17 cellular contexts compared by ENCODE assay signal in the genomic region with DNA sequence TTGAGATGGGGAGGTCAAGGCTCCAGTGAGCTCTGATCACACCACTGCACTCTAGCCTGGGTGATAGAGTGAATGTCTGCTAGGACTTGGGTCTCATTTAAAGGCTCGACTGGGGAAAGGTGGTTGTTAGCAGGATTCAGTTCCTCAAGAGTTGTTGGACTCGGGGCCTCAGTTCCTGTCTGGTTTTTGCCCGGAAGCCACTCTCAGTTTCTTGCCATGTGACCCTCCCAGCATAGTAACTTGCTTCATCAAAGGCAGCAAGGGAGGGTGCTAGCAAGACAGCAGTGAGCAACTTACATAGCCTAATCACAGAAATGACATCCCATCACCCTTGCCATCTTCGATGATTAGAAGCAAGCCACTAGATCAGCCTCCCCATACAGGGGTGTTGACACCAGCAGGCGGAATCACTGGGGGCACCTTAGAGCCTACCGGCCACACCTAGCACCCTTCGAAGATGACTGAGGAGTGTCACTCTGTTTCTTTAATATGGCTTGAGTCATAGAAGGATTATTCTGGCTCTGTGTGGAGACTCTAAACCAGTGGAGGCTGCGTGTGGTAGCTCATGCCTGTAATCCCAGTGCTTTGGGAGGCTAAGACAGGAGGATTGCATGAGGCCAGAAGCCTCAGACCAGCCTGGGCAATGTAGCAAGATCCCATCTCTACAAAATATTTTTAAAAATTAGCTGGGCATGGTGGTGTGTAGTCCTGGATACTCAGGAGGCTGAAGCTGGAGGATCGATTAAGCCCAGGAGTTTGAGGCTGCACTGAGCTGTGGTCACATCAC. TPM values are rescaled to one million over a fixed set of nuclear protein-coding genes. Genes with fewer than 3 reads are reported as not detected.
"Had no signal": no experiment of that assay in that cellular context is flagged by ENCODE, and none has a peak within 500 bp of the region (broad histone marks: within the 10 kb centered on the region; RNA-seq: fewer than 3 reads in every experiment).

No MANE protein-coding gene starts in this region.

- H3K4me3 ChIP-seq: body of pancreas, coronary artery, left ventricle myocardium inferior, psoas muscle had no signal

- DNase-seq: activated CD4-positive, alpha-beta T cell treated with anti-CD3 and anti-CD28 coated beads for 36 hours; activated naive CD4-positive, alpha-beta T cell treated with anti-CD3 and anti-CD28 coated beads, Interleukin-2, amount 50 U/mL, for 16 hours; body of pancreas; central memory CD4-positive, alpha-beta T cell; effector CD8-positive, alpha-beta T cell; kidney; left ventricle myocardium inferior; mesenchymal stem cell; psoas muscle; stimulated activated CD4-positive, alpha-beta T cell treated with anti-CD3 and anti-CD28 coated beads, Interleukin-12 subunit alpha, Interleukin-12 subunit beta, amount 100 ng/mL, for 4 hours; stimulated activated naive CD4-positive, alpha-beta T cell; T-helper 9 cell had no signal

- H3K27ac ChIP-seq: body of pancreas, coronary artery, left ventricle myocardium inferior, psoas muscle, VCaP had no signal

- H3K27ac Mint-ChIP-seq: activated CD4-positive, alpha-beta T cell treated with anti-CD3 and anti-CD28 coated beads for 36 hours; activated T-helper 1 cell treated with anti-CD3 and anti-CD28 coated beads, Interleukin-12 subunit alpha, Interleukin-12 subunit beta, Interleukin-2, Interleukin-4 antibody, amounts not matched to agents 30 ng/mL and 10 ng/mL and 1 ng/mL, durations not matched to agents 14 hours and 24 hours and 36 hours had no signal

- H3K4me3 Mint-ChIP-seq: activated CD4-positive, alpha-beta T cell treated with anti-CD3 and anti-CD28 coated beads for 36 hours; activated T-helper 1 cell treated with anti-CD3 and anti-CD28 coated beads, Interleukin-12 subunit alpha, Interleukin-12 subunit beta, Interleukin-2, Interleukin-4 antibody, amounts not matched to agents 30 ng/mL and 10 ng/mL and 1 ng/mL, durations not matched to agents 14 hours and 24 hours and 36 hours had no signal

- H3K9me3 ChIP-seq: body of pancreas, left ventricle myocardium inferior, psoas muscle had no signal

- H3K9me3 Mint-ChIP-seq: activated T-helper 1 cell treated with anti-CD3 and anti-CD28 coated beads, Interleukin-12 subunit alpha, Interleukin-12 subunit beta, Interleukin-2, Interleukin-4 antibody, amounts not matched to agents 30 ng/mL and 10 ng/mL and 1 ng/mL, durations not matched to agents 14 hours and 24 hours and 36 hours had no signal

- H3K36me3 ChIP-seq: left ventricle myocardium inferior had no signal

- H3K4me1 ChIP-seq: body of pancreas, left ventricle myocardium inferior, psoas muscle had no signal

- H3K27me3 ChIP-seq: body of pancreas had no signal

RNA-seq across cellular contexts. Expression of gene SCNN1B, which starts 13.2 kb away (rescaled TPM):
- total RNA-seq: activated CD4-positive, alpha-beta T cell treated with anti-CD3 and anti-CD28 coated beads for 36 hours; activated T-helper 1 cell treated with anti-CD3 and anti-CD28 coated beads, Interleukin-12 subunit alpha, Interleukin-12 subunit beta, Interleukin-2, Interleukin-4 antibody, amounts not matched to agents 30 ng/mL and 10 ng/mL and 1 ng/mL, durations not matched to agents 14 hours and 24 hours and 36 hours; left ventricle myocardium inferior; osteoblast had no signal
- polyA plus RNA-seq: neural cell had no signal
